In genomic region chr11:104332110-104332509, GRCh38 we compare ENCODE assay signal across 10 cellular contexts.
DNase-seq lines count a peak whose midpoint lies in the region; ATAC-seq and TF ChIP-seq lines count a peak whose summit lies in the region.
"Had no signal": no experiment of that assay in that cellular context is flagged by ENCODE, and none has a peak within 500 bp of the region (broad histone marks: within the 10 kb centered on the region; RNA-seq: fewer than 3 reads in every experiment).

No MANE protein-coding gene starts in this region.

- H3K27ac ChIP-seq in Karpas-422 (ENCODE audit: low read length) (no peak overlapping the region), smooth muscle cell (ENCODE audit: low read depth) (no peak overlapping the region)

- peaks cover 3% of the 10 kb centered on the region for H3K27me3 Mint-ChIP-seq in activated CD4-positive, alpha-beta T cell treated with anti-CD3 and anti-CD28 coated beads for 36 hours
- H3K27me3 Mint-ChIP-seq in activated CD4-positive, alpha-beta T cell treated with anti-CD3 and anti-CD28 coated beads, Interleukin-2, amount 10 ng/mL, durations not matched to agents 24 days and 14 days = no peaks in the 10 kb centered on the region
- H3K27me3 Mint-ChIP-seq: activated naive CD8-positive, alpha-beta T cell treated with anti-CD3 and anti-CD28 coated beads, Interleukin-2, amount 10 ng/mL, durations not matched to agents 7 days and 5 days had no signal

- no peaks in the 10 kb centered on the region for H3K9me3 ChIP-seq in Karpas-422 (ENCODE audit: low read length)
- no peaks in the 10 kb centered on the region for H3K9me3 ChIP-seq in smooth muscle cell (replicated peaks; ENCODE audit: low read depth)

- 30% methylated on average over 4 of the region's 4 CpGs for WGBS in smooth muscle cell (ENCODE audit: low lambda C conversion rate)

- H3K4me2 ChIP-seq in Karpas-422 (ENCODE audit: low read depth, low read length, poor library complexity, severe bottlenecking) = no peak overlapping the region
- H3K4me2 ChIP-seq in smooth muscle cell = no peak overlapping the region

- H3K4me1 Mint-ChIP-seq in activated CD4-positive, alpha-beta T cell treated with anti-CD3 and anti-CD28 coated beads for 36 hours = no peaks in the 10 kb centered on the region
- no peaks in the 10 kb centered on the region for H3K4me1 Mint-ChIP-seq in activated CD4-positive, alpha-beta T cell treated with anti-CD3 and anti-CD28 coated beads, Interleukin-2, amount 10 ng/mL, durations not matched to agents 24 days and 14 days
- H3K4me1 Mint-ChIP-seq: activated naive CD8-positive, alpha-beta T cell treated with anti-CD3 and anti-CD28 coated beads, Interleukin-2, amount 10 ng/mL, durations not matched to agents 7 days and 5 days had no signal

- POLR2A ChIA-PET in activated CD4-positive, alpha-beta T cell treated with anti-CD3 and anti-CD28 coated beads for 36 hours (lab: Charles Lee) = no interaction called here

- DNase-seq in activated CD4-positive, alpha-beta T cell treated with anti-CD3 and anti-CD28 coated beads for 36 hours = peak; percentile 19
- no peak for DNase-seq in activated CD4-positive, alpha-beta T cell treated with anti-CD3 and anti-CD28 coated beads, Interleukin-2, amount 10 ng/mL, durations not matched to agents 24 days and 14 days
- DNase-seq in Karpas-422 (peak; percentile 94), dermis microvascular lymphatic vessel endothelial cell (ENCODE audit: low read depth in 2 of 2) (peak; percentile 9 to 27), smooth muscle cell (lab: John Stamatoyannopoulos, UW; ENCODE audit: unreplicated experiment) (no peak), T-helper 1 cell (no peak), GM19238 (ENCODE audit: insufficient read length, low spot score) (no peak)
- no peak for DNase-seq in activated CD4-positive, CD25-positive, alpha-beta regulatory T cell (lab: John Stamatoyannopoulos, UW)
- DNase-seq: activated naive CD8-positive, alpha-beta T cell treated with anti-CD3 and anti-CD28 coated beads, Interleukin-2, amount 10 ng/mL, durations not matched to agents 7 days and 5 days; NCI-H1048 had no signal

- peaks cover 9% of the 10 kb centered on the region for H3K4me1 ChIP-seq in Karpas-422 (ENCODE audit: low read length)
- no peaks in the 10 kb centered on the region for H3K4me1 ChIP-seq in smooth muscle cell (ENCODE audit: low read depth)

- no peak overlapping the region for H3K27ac Mint-ChIP-seq in activated CD4-positive, alpha-beta T cell treated with anti-CD3 and anti-CD28 coated beads for 36 hours
- no peak overlapping the region for H3K27ac Mint-ChIP-seq in activated CD4-positive, alpha-beta T cell treated with anti-CD3 and anti-CD28 coated beads, Interleukin-2, amount 10 ng/mL, durations not matched to agents 24 days and 14 days
- H3K27ac Mint-ChIP-seq: activated naive CD8-positive, alpha-beta T cell treated with anti-CD3 and anti-CD28 coated beads, Interleukin-2, amount 10 ng/mL, durations not matched to agents 7 days and 5 days had no signal

- H3K79me2 ChIP-seq in Karpas-422 (ENCODE audit: low read length) (no peaks in the 10 kb centered on the region), smooth muscle cell (ENCODE audit: low read depth) (no peaks in the 10 kb centered on the region)

- no peaks in the 10 kb centered on the region for H3F3A ChIP-seq in smooth muscle cell (ENCODE audit: low read depth)

- H3K9ac ChIP-seq in Karpas-422 (ENCODE audit: low read length) = no peak overlapping the region
- H3K9ac ChIP-seq in smooth muscle cell (ENCODE audit: low read depth) = no peak overlapping the region

- H2AFZ ChIP-seq in Karpas-422 (ENCODE audit: low read length) (peak overlapping the region; percentile 72), smooth muscle cell (ENCODE audit: low read depth) (no peak overlapping the region)

- H3K27me3 ChIP-seq in Karpas-422 (ENCODE audit: low read length) (no peaks in the 10 kb centered on the region), smooth muscle cell (ENCODE audit: low read depth) (no peaks in the 10 kb centered on the region)

- CTCF ChIA-PET in activated CD4-positive, alpha-beta T cell treated with anti-CD3 and anti-CD28 coated beads for 36 hours (lab: Charles Lee) = interaction anchor here (0.9 to 1.9 kb wide), 2 partner anchors 9 to 13 kb away, joined by 3 to 5 read pairs; no protein-coding TSS in a partner anchor

- no peak for ATAC-seq in activated CD4-positive, alpha-beta T cell treated with anti-CD3 and anti-CD28 coated beads for 36 hours

- no peaks in the 10 kb centered on the region for H3K9me2 ChIP-seq in Karpas-422 (replicated peaks; ENCODE audit: insufficient read depth, low read length)

- no peak overlapping the region for H3K4me3 Mint-ChIP-seq in activated CD4-positive, alpha-beta T cell treated with anti-CD3 and anti-CD28 coated beads for 36 hours
- no peak overlapping the region for H3K4me3 Mint-ChIP-seq in activated CD4-positive, alpha-beta T cell treated with anti-CD3 and anti-CD28 coated beads, Interleukin-2, amount 10 ng/mL, durations not matched to agents 24 days and 14 days
- H3K4me3 Mint-ChIP-seq: activated naive CD8-positive, alpha-beta T cell treated with anti-CD3 and anti-CD28 coated beads, Interleukin-2, amount 10 ng/mL, durations not matched to agents 7 days and 5 days had no signal

- no peak overlapping the region for H3K4me3 ChIP-seq in Karpas-422 (ENCODE audit: low read length)
- H3K4me3 ChIP-seq in smooth muscle cell = no peak overlapping the region

- no peaks in the 10 kb centered on the region for H3K36me3 Mint-ChIP-seq in activated CD4-positive, alpha-beta T cell treated with anti-CD3 and anti-CD28 coated beads for 36 hours (ENCODE audit: low read depth)
- H3K36me3 Mint-ChIP-seq in activated CD4-positive, alpha-beta T cell treated with anti-CD3 and anti-CD28 coated beads, Interleukin-2, amount 10 ng/mL, durations not matched to agents 24 days and 14 days (ENCODE audit: low read depth) = no peaks in the 10 kb centered on the region
- H3K36me3 Mint-ChIP-seq: activated naive CD8-positive, alpha-beta T cell treated with anti-CD3 and anti-CD28 coated beads, Interleukin-2, amount 10 ng/mL, durations not matched to agents 7 days and 5 days had no signal

- intact Hi-C loops in activated CD4-positive, alpha-beta T cell treated with anti-CD3 and anti-CD28 coated beads for 36 hours (cut with DNase I, micrococcal nuclease) = no loop called here
- intact Hi-C loops in activated CD4-positive, alpha-beta T cell treated with anti-CD3 and anti-CD28 coated beads, Interleukin-2, amount 10 ng/mL, durations not matched to agents 24 days and 14 days (cut with micrococcal nuclease) = no loop called here

- TF ChIP-seq CTCF in smooth muscle cell (IDR thresholded peaks at IDR 0.05; ENCODE audit: borderline replicate concordance, insufficient read depth, poor library complexity, severe bottlenecking) = peak; percentile 29

- H3K36me3 ChIP-seq in Karpas-422 (ENCODE audit: insufficient read depth, low read length) = no peaks in the 10 kb centered on the region
- H3K36me3 ChIP-seq in smooth muscle cell (ENCODE audit: low read depth) = no peaks in the 10 kb centered on the region

- no peaks in the 10 kb centered on the region for H3K9me3 Mint-ChIP-seq in activated CD4-positive, alpha-beta T cell treated with anti-CD3 and anti-CD28 coated beads for 36 hours (ENCODE audit: low read depth)
- H3K9me3 Mint-ChIP-seq in activated CD4-positive, alpha-beta T cell treated with anti-CD3 and anti-CD28 coated beads, Interleukin-2, amount 10 ng/mL, durations not matched to agents 24 days and 14 days = no peaks in the 10 kb centered on the region
- H3K9me3 Mint-ChIP-seq: activated naive CD8-positive, alpha-beta T cell treated with anti-CD3 and anti-CD28 coated beads, Interleukin-2, amount 10 ng/mL, durations not matched to agents 7 days and 5 days had no signal

- H4K20me1 ChIP-seq in Karpas-422 (ENCODE audit: insufficient read depth, low read depth, low read length) = no peaks in the 10 kb centered on the region
- H4K20me1 ChIP-seq in smooth muscle cell (ENCODE audit: low read depth) = no peaks in the 10 kb centered on the region

Comparison
In these comparisons a context has a peak if more than half of its experiments do, and no peak if none do; other contexts are left out.
1. DNase-seq: peak in activated CD4-positive, alpha-beta T cell treated with anti-CD3 and anti-CD28 coated beads for 36 hours (single experiment), Karpas-422 (single experiment) and dermis microvascular lymphatic vessel endothelial cell (2 of 2); none in activated CD4-positive, alpha-beta T cell treated with anti-CD3 and anti-CD28 coated beads, Interleukin-2, amount 10 ng/mL, durations not matched to agents 24 days and 14 days (single experiment), smooth muscle cell (single experiment), T-helper 1 cell (0 of 5), GM19238 (single experiment) and activated CD4-positive, CD25-positive, alpha-beta regulatory T cell (0 of 4).